ENCODE assay signal across 1 cellular context in the genomic region with DNA sequence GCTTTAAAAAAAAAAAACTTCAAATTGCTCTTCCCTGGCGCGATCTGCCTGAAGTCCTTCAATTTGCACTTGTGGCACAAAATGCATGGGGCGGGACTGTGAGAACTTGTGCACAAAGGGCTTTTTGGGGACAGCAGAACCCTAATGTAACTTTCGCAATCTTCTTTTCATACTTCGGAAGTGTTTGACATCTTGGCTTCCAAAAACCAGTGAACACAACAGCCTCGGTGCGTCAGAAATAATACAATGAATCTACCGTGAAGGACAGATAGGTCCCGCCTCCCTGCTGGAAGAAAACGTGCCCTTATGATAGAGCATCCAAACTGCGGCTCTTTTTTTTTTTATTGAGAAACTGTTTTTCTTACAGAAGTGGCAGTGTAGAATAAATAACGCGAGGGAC.
TF ChIP-seq lines count a peak whose summit lies in the region.

No MANE protein-coding gene starts in this region.

TF ChIP-seq in GM23338, 12 proteins besides CTCF, POLR2A, EP300 and RAD21 (continued from another document):
- TF ChIP-seq, protein P1, sequence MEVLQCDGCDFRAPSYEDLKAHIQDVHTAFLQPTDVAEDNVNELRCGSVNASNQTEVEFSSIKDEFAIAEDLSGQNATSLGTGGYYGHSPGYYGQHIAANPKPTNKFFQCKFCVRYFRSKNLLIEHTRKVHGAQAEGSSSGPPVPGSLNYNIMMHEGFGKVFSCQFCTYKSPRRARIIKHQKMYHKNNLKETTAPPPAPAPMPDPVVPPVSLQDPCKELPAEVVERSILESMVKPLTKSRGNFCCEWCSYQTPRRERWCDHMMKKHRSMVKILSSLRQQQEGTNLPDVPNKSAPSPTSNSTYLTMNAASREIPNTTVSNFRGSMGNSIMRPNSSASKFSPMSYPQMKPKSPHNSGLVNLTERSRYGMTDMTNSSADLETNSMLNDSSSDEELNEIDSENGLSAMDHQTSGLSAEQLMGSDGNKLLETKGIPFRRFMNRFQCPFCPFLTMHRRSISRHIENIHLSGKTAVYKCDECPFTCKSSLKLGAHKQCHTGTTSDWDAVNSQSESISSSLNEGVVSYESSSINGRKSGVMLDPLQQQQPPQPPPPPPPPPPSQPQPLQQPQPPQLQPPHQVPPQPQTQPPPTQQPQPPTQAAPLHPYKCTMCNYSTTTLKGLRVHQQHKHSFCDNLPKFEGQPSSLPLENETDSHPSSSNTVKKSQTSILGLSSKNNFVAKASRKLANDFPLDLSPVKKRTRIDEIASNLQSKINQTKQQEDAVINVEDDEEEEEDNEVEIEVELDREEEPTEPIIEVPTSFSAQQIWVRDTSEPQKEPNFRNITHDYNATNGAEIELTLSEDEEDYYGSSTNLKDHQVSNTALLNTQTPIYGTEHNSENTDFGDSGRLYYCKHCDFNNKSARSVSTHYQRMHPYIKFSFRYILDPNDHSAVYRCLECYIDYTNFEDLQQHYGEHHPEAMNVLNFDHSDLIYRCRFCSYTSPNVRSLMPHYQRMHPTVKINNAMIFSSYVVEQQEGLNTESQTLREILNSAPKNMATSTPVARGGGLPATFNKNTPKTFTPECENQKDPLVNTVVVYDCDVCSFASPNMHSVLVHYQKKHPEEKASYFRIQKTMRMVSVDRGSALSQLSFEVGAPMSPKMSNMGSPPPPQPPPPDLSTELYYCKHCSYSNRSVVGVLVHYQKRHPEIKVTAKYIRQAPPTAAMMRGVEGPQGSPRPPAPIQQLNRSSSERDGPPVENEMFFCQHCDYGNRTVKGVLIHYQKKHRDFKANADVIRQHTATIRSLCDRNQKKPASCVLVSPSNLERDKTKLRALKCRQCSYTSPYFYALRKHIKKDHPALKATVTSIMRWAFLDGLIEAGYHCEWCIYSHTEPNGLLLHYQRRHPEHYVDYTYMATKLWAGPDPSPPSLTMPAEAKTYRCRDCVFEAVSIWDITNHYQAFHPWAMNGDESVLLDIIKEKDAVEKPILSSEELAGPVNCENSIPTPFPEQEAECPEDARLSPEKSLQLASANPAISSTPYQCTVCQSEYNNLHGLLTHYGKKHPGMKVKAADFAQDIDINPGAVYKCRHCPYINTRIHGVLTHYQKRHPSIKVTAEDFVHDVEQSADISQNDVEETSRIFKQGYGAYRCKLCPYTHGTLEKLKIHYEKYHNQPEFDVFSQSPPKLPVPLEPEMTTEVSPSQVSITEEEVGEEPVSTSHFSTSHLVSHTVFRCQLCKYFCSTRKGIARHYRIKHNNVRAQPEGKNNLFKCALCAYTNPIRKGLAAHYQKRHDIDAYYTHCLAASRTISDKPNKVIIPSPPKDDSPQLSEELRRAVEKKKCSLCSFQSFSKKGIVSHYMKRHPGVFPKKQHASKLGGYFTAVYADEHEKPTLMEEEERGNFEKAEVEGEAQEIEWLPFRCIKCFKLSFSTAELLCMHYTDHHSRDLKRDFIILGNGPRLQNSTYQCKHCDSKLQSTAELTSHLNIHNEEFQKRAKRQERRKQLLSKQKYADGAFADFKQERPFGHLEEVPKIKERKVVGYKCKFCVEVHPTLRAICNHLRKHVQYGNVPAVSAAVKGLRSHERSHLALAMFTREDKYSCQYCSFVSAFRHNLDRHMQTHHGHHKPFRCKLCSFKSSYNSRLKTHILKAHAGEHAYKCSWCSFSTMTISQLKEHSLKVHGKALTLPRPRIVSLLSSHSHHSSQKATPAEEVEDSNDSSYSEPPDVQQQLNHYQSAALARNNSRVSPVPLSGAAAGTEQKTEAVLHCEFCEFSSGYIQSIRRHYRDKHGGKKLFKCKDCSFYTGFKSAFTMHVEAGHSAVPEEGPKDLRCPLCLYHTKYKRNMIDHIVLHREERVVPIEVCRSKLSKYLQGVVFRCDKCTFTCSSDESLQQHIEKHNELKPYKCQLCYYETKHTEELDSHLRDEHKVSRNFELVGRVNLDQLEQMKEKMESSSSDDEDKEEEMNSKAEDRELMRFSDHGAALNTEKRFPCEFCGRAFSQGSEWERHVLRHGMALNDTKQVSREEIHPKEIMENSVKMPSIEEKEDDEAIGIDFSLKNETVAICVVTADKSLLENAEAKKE (CRISPR knock-in tag; IDR thresholded peaks at IDR 0.05): no peak
- TF ChIP-seq EZH2 (IDR thresholded peaks at IDR 0.05; ENCODE audit: low read depth, unreplicated experiment): no peak
- no peak for TF ChIP-seq POLR2AphosphoS5 (IDR thresholded peaks at IDR 0.05; ENCODE audit: low read depth)
- TF ChIP-seq STAT1 (IDR thresholded peaks at IDR 0.05; ENCODE audit: unreplicated experiment): no peak
- TF ChIP-seq, protein P2, sequence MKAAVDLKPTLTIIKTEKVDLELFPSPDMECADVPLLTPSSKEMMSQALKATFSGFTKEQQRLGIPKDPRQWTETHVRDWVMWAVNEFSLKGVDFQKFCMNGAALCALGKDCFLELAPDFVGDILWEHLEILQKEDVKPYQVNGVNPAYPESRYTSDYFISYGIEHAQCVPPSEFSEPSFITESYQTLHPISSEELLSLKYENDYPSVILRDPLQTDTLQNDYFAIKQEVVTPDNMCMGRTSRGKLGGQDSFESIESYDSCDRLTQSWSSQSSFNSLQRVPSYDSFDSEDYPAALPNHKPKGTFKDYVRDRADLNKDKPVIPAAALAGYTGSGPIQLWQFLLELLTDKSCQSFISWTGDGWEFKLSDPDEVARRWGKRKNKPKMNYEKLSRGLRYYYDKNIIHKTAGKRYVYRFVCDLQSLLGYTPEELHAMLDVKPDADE (IDR thresholded peaks at IDR 0.05): no peak
- TF ChIP-seq, protein P3, sequence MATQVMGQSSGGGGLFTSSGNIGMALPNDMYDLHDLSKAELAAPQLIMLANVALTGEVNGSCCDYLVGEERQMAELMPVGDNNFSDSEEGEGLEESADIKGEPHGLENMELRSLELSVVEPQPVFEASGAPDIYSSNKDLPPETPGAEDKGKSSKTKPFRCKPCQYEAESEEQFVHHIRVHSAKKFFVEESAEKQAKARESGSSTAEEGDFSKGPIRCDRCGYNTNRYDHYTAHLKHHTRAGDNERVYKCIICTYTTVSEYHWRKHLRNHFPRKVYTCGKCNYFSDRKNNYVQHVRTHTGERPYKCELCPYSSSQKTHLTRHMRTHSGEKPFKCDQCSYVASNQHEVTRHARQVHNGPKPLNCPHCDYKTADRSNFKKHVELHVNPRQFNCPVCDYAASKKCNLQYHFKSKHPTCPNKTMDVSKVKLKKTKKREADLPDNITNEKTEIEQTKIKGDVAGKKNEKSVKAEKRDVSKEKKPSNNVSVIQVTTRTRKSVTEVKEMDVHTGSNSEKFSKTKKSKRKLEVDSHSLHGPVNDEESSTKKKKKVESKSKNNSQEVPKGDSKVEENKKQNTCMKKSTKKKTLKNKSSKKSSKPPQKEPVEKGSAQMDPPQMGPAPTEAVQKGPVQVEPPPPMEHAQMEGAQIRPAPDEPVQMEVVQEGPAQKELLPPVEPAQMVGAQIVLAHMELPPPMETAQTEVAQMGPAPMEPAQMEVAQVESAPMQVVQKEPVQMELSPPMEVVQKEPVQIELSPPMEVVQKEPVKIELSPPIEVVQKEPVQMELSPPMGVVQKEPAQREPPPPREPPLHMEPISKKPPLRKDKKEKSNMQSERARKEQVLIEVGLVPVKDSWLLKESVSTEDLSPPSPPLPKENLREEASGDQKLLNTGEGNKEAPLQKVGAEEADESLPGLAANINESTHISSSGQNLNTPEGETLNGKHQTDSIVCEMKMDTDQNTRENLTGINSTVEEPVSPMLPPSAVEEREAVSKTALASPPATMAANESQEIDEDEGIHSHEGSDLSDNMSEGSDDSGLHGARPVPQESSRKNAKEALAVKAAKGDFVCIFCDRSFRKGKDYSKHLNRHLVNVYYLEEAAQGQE (IDR thresholded peaks at IDR 0.05; ENCODE audit: unreplicated experiment): no peak
- TF ChIP-seq CREB1 (CRISPR knock-in tag; IDR thresholded peaks at IDR 0.05; ENCODE audit: low read depth): no peak
- no peak for TF ChIP-seq ZNF114 (CRISPR knock-in tag; IDR thresholded peaks at IDR 0.05)
